In genomic region chr6:141992109-141992508, GRCh38 we compare ENCODE assay signal across 28 cellular contexts.
"Had no signal": no experiment of that assay in that cellular context is flagged by ENCODE, and none has a peak within 500 bp of the region (broad histone marks: within the 10 kb centered on the region; RNA-seq: fewer than 3 reads in every experiment).

No MANE protein-coding gene starts in this region.

- H3K27me3 ChIP-seq: colonic mucosa, gastrocnemius medialis, heart right ventricle, left lung had no signal

- H3K36me3 ChIP-seq: colonic mucosa, esophagus squamous epithelium, gastrocnemius medialis, heart right ventricle, left lung, lower lobe of right lung had no signal

- H3K9me3 ChIP-seq: colonic mucosa, lower lobe of right lung had no signal

- H3K4me3 ChIP-seq: colonic mucosa, esophagus squamous epithelium, gastrocnemius medialis, heart right ventricle, left lung, lower lobe of right lung, mucosa of descending colon had no signal

- ATAC-seq: effector memory CD8-positive, alpha-beta T cell; esophagus mucosa; gastrocnemius medialis; heart right ventricle; left cardiac atrium; left lung; left ventricle myocardium superior; lower lobe of right lung; mucosa of descending colon had no signal

- H3K27ac Mint-ChIP-seq: dendritic cell treated with granulocyte-macrophage colony-stimulating factor and Interleukin-4, amounts not matched to agents 40 ng/mL and 50 ng/mL, for 4 days; effector memory CD8-positive, alpha-beta T cell; endodermal cell; mesothelial cell of epicardium; naive B cell had no signal

- DNase-seq: colonic mucosa; cortex of kidney; effector CD8-positive, alpha-beta T cell; effector memory CD8-positive, alpha-beta T cell; endodermal cell; erythroblast; esophagus squamous epithelium; foreskin fibroblast; foreskin melanocyte; gastrocnemius medialis; glutamatergic neuron; head of caudate nucleus; heart right ventricle; hippocampal formation; left cardiac atrium; left lung; left ventricle myocardium superior; lower lobe of right lung; mesenchymal stem cell; mucosa of descending colon; naive B cell had no signal

- H3K27ac ChIP-seq: colonic mucosa, epithelial cell of prostate, esophagus squamous epithelium, gastrocnemius medialis, heart right ventricle, left lung, lower lobe of right lung had no signal

- FAIRE-seq: endometrium, islet of Langerhans, keratinocyte had no signal

- H3K4me3 Mint-ChIP-seq: dendritic cell treated with granulocyte-macrophage colony-stimulating factor and Interleukin-4, amounts not matched to agents 40 ng/mL and 50 ng/mL, for 4 days; effector memory CD8-positive, alpha-beta T cell; endodermal cell; mesothelial cell of epicardium; naive B cell had no signal

- H3K4me1 Mint-ChIP-seq: mesothelial cell of epicardium, naive B cell had no signal

- H3K27me3 Mint-ChIP-seq: dendritic cell treated with granulocyte-macrophage colony-stimulating factor and Interleukin-4, amounts not matched to agents 40 ng/mL and 50 ng/mL, for 4 days; naive B cell had no signal

- H3K4me1 ChIP-seq: colonic mucosa, esophagus squamous epithelium, gastrocnemius medialis, heart right ventricle, left lung, lower lobe of right lung had no signal
